ENCODE assay signal across 16 cellular contexts in the genomic region with DNA sequence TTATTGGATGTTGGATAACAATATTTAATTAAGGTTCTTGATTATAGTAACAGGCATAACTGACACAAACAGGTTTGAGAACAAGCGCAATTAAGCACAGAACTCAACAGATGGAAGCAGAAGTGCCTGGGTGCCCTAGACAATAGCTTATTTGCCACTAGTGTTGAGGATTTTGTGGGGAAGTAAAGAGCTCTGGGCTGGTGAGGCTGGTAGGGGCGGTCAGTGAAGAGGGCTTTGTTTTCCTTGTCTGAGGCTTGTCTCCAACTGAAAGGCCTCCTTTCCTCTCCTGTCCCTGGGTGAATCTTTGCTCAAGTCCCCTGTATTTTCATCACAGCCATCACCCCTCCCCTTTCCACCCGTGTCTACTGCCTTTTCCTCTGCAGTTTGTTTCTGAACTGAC.
DNase-seq lines count a peak whose midpoint lies in the region; FAIRE-seq and TF ChIP-seq lines count a peak whose summit lies in the region.
"Had no signal": no experiment of that assay in that cellular context is flagged by ENCODE, and none has a peak within 500 bp of the region (broad histone marks: within the 10 kb centered on the region; RNA-seq: fewer than 3 reads in every experiment).

No MANE protein-coding gene starts in this region.

- POLR2A ChIA-PET in MCF 10A (lab: Yijun Ruan, JAX): interaction anchor here (0.6 to 1.0 kb wide), 3 partner anchors 11 to 801 kb away, joined by 3 to 5 read pairs (median 3); no protein-coding TSS in a partner anchor

- no peak overlapping the region for H3K4me3 Mint-ChIP-seq in MCF 10A (ENCODE audit: unreplicated experiment)
- H3K4me3 Mint-ChIP-seq in nephron: no peak overlapping the region
- H3K4me3 Mint-ChIP-seq: activated CD8-positive, alpha-beta T cell treated with anti-CD3 and anti-CD28 coated beads, Interleukin-2, amount 10 ng/mL, durations not matched to agents 7 days and 5 days had no signal

- H3K27ac ChIP-seq in breast epithelium: peak overlapping the region; percentile 33 to 36
- peak overlapping the region; percentile 53 to 55 for H3K27ac ChIP-seq in uterus
- H3K27ac ChIP-seq in adrenal gland: no peak overlapping the region
- H3K27ac ChIP-seq: WERI-Rb-1 had no signal

- no peak for DNase-seq in breast epithelium (ENCODE audit: low spot score in 2 of 2)
- no peak for DNase-seq in MCF 10A (ENCODE audit: unreplicated experiment)
- DNase-seq in cerebellum (ENCODE audit: low spot score): peak; percentile 52
- DNase-seq in uterus: no peak
- no peak for DNase-seq in RCC 7860 (ENCODE audit: low spot score)
- no peak for DNase-seq in adrenal gland
- DNase-seq in Kasumi-1 (lab: John Stamatoyannopoulos, UW): no peak
- DNase-seq: activated CD8-positive, alpha-beta T cell treated with anti-CD3 and anti-CD28 coated beads, Interleukin-2, amount 10 ng/mL, durations not matched to agents 7 days and 5 days; Caco-2; erythroblast; left colon; NCI-H446 treated with DMSO at 0.1 percent for 48 hours; trophoblast cell; WERI-Rb-1 had no signal

- H3K27me3 ChIP-seq in breast epithelium (no peaks in the 10 kb centered on the region), uterus (no peaks in the 10 kb centered on the region), adrenal gland (no peaks in the 10 kb centered on the region)

- H3K9me3 ChIP-seq in breast epithelium (no peaks in the 10 kb centered on the region), uterus (no peaks in the 10 kb centered on the region), adrenal gland (replicated peaks in 1 of 3) (no peaks in the 10 kb centered on the region)
- H3K9me3 ChIP-seq: Caco-2 had no signal

- H3K4me1 ChIP-seq in breast epithelium (no peaks in the 10 kb centered on the region), uterus (peaks cover 5 to 17% of the 10 kb centered on the region in 2 donors), adrenal gland (replicated peaks in 1 of 2) (peaks cover 8 to 42% of the 10 kb centered on the region in 2 donors)
- H3K4me1 ChIP-seq: Caco-2 had no signal

- TF ChIP-seq POLR2A in breast epithelium (IDR thresholded peaks at IDR 0.05): no peak
- TF ChIP-seq POLR2A in uterus (IDR thresholded peaks at IDR 0.05): no peak
- TF ChIP-seq POLR2A in adrenal gland (IDR thresholded peaks at IDR 0.05): no peak

- H3K36me3 Mint-ChIP-seq in MCF 10A (ENCODE audit: insufficient read depth, unreplicated experiment): peaks cover 8% of the 10 kb centered on the region
- peaks cover 3% of the 10 kb centered on the region for H3K36me3 Mint-ChIP-seq in nephron (ENCODE audit: low read depth)

- WGBS in adrenal gland, 4 donors: 83 to 90% (median 88%) methylated on average over 3 of the region's 3 CpGs

- intact Hi-C loops in breast epithelium (cut with DNase I; ENCODE audit: low total_unique reads): no loop called here
- intact Hi-C loops in MCF 10A (cut with micrococcal nuclease): no loop called here
- intact Hi-C loops in uterus (cut with DNase I; ENCODE audit: low total_unique reads): no loop called here
- intact Hi-C loops in adrenal gland (cut with DNase I): no loop called here

- H3K4me1 Mint-ChIP-seq in MCF 10A (ENCODE audit: insufficient read depth, unreplicated experiment): peaks cover 11% of the 10 kb centered on the region
- peaks cover 67% of the 10 kb centered on the region for H3K4me1 Mint-ChIP-seq in nephron

- no peak overlapping the region for H3K4me3 ChIP-seq in breast epithelium
- H3K4me3 ChIP-seq in uterus: no peak overlapping the region
- H3K4me3 ChIP-seq in adrenal gland: no peak overlapping the region

- CTCF ChIA-PET in MCF 10A (lab: Yijun Ruan, JAX): interaction anchor here (1.0 to 1.1 kb wide), 2 partner anchors 8 to 27 kb away, joined by 3 read pairs; no protein-coding TSS in a partner anchor

- H3K27ac Mint-ChIP-seq in MCF 10A (ENCODE audit: low read depth, unreplicated experiment) (no peak overlapping the region), nephron (peak overlapping the region in 2 of 3 experiments; percentile 52 to 73)
- H3K27ac Mint-ChIP-seq: activated CD8-positive, alpha-beta T cell treated with anti-CD3 and anti-CD28 coated beads, Interleukin-2, amount 10 ng/mL, durations not matched to agents 7 days and 5 days had no signal

- FAIRE-seq in RCC 7860 (lab: Jason Lieb, UNC): no peak
- FAIRE-seq: colon had no signal

- H3K36me3 ChIP-seq in breast epithelium (no peaks in the 10 kb centered on the region), uterus (no peaks in the 10 kb centered on the region), adrenal gland (replicated peaks in 1 of 2) (no peaks in the 10 kb centered on the region)
- H3K36me3 ChIP-seq: WERI-Rb-1 had no signal

- H3K9me3 Mint-ChIP-seq in MCF 10A (ENCODE audit: unreplicated experiment) (no peaks in the 10 kb centered on the region), nephron (no peaks in the 10 kb centered on the region)

- TF ChIP-seq CTCF in breast epithelium (IDR thresholded peaks at IDR 0.05) (no peak), MCF 10A (IDR thresholded peaks at IDR 0.05; ENCODE audit: unreplicated experiment) (no peak), nephron (IDR thresholded peaks at IDR 0.05; ENCODE audit: unreplicated experiment in 3 of 3) (no peak), uterus (IDR thresholded peaks at IDR 0.05) (no peak), adrenal gland (IDR thresholded peaks at IDR 0.05) (no peak)

- H3K27me3 Mint-ChIP-seq in MCF 10A (ENCODE audit: insufficient read depth, unreplicated experiment) (no peaks in the 10 kb centered on the region), nephron (ENCODE audit: low read depth) (no peaks in the 10 kb centered on the region)

- BruUV-seq in MCF 10A (replicated peaks; lab: Mats Ljungman, UMichigan): no TSS peak

Comparison
In these comparisons a context has a peak if more than half of its experiments do, and no peak if none do; other contexts are left out.
1. H3K27ac ChIP-seq: peak in breast epithelium (2 of 2) and uterus (2 of 2); none in adrenal gland (0 of 5).